ENCODE assay signal across 1 cellular context in the genomic region with DNA sequence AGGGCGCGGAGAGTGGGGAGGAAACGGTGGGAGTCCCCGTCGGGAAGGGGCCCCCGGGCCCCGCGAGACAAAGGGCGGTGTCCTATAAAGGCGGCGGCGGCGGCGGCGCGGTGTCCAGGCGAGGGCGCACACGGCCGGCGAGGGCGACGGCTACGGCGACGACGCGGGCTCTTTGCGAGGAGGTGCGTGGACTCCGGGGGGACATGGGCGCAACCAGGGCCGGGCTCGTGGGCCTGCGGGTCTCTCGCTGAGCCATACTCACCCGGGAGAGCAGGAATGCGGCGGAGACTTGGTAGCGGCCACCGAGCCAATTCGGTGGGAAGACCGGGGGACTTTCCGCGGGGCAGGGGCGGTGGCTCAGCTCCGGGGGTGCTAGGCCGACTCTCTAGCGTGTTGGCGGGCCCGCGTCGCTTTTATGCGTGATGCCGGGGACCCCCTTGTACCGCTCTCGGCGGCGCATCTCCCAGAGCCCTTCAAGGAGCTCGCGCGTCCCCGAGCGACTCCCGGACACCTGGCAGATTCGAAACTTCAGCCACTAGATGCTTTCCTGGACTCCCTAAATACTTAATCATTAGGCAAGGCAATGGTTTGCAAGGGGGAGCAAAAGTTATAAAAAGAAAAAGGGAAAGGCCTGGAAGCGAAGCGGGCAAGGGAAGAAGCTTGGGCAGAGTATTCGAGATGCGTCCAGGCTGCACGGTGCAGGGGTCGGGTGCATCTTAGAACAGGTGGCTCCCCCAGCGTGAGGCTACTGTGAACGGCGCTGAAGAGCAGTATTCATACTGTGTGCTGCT.
A peak's percentile ranks its signal among the peaks of the same experiment; 100 is the strongest.
TF ChIP-seq lines count a peak whose summit lies in the region.

No MANE protein-coding gene starts in this region.

TF ChIP-seq in HepG2, 621 proteins besides CTCF, POLR2A, EP300 and RAD21 (continued from another document and continues in another):
- TF ChIP-seq THAP11 (CRISPR knock-in tag; IDR thresholded peaks at IDR 0.05): 0 out of 2 replicates have a peak, but pooled peaks have one; percentile 20
- peak; percentile 79; the same call in 1 of the 2 replicates for TF ChIP-seq TFDP1 (CRISPR knock-in tag; IDR thresholded peaks at IDR 0.05; ENCODE audit: borderline replicate concordance)
- TF ChIP-seq, protein P1, sequence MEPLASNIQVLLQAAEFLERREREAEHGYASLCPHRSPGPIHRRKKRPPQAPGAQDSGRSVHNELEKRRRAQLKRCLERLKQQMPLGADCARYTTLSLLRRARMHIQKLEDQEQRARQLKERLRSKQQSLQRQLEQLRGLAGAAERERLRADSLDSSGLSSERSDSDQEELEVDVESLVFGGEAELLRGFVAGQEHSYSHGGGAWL (CRISPR knock-in tag; IDR thresholded peaks at IDR 0.05): peak; percentile 86
- no peak for TF ChIP-seq ATF7 (IDR thresholded peaks at IDR 0.05)
- TF ChIP-seq ATF7 (CRISPR knock-in tag; IDR thresholded peaks at IDR 0.05): no peak
- TF ChIP-seq ZNF329 (CRISPR knock-in tag; IDR thresholded peaks at IDR 0.05; ENCODE audit: low read depth): no peak
- no peak for TF ChIP-seq FOXK1 (CRISPR knock-in tag; IDR thresholded peaks at IDR 0.05; ENCODE audit: borderline replicate concordance, low read depth)
- no peak for TF ChIP-seq ZNF841 (CRISPR knock-in tag; IDR thresholded peaks at IDR 0.05; ENCODE audit: borderline replicate concordance)
- TF ChIP-seq ZNF879 (CRISPR knock-in tag; IDR thresholded peaks at IDR 0.05): peak; percentile 55; the same call in 1 of the 2 replicates
- TF ChIP-seq ZNF713 (CRISPR knock-in tag; IDR thresholded peaks at IDR 0.05): no peak
- TF ChIP-seq PRDM4 (CRISPR knock-in tag; IDR thresholded peaks at IDR 0.05; ENCODE audit: borderline replicate concordance): no peak
- TF ChIP-seq, protein P2, sequence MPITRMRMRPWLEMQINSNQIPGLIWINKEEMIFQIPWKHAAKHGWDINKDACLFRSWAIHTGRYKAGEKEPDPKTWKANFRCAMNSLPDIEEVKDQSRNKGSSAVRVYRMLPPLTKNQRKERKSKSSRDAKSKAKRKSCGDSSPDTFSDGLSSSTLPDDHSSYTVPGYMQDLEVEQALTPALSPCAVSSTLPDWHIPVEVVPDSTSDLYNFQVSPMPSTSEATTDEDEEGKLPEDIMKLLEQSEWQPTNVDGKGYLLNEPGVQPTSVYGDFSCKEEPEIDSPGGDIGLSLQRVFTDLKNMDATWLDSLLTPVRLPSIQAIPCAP (CRISPR knock-in tag; IDR thresholded peaks at IDR 0.05; ENCODE audit: low read depth): no peak
- TF ChIP-seq SATB2 (CRISPR knock-in tag; IDR thresholded peaks at IDR 0.05): peak; percentile 52; the same call in 1 of the 2 replicates
- TF ChIP-seq ZFAT (CRISPR knock-in tag; conservative IDR thresholded peaks at IDR 0.05): no peak
- TF ChIP-seq BRCA1 (CRISPR knock-in tag; IDR thresholded peaks at IDR 0.05): no peak
- TF ChIP-seq CCDC6 (CRISPR knock-in tag; IDR thresholded peaks at IDR 0.05): no peak
- TF ChIP-seq, protein P3, sequence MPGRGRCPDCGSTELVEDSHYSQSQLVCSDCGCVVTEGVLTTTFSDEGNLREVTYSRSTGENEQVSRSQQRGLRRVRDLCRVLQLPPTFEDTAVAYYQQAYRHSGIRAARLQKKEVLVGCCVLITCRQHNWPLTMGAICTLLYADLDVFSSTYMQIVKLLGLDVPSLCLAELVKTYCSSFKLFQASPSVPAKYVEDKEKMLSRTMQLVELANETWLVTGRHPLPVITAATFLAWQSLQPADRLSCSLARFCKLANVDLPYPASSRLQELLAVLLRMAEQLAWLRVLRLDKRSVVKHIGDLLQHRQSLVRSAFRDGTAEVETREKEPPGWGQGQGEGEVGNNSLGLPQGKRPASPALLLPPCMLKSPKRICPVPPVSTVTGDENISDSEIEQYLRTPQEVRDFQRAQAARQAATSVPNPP (CRISPR knock-in tag; IDR thresholded peaks at IDR 0.05): 0 out of 2 replicates have a peak, but pooled peaks have one; percentile 37
- no peak for TF ChIP-seq IKZF1 (IDR thresholded peaks at IDR 0.05)
- TF ChIP-seq ZNF761 (CRISPR knock-in tag; conservative IDR thresholded peaks at IDR 0.05): 0 out of 2 replicates have a peak, but pooled peaks have one; percentile 44
- TF ChIP-seq, protein P4, sequence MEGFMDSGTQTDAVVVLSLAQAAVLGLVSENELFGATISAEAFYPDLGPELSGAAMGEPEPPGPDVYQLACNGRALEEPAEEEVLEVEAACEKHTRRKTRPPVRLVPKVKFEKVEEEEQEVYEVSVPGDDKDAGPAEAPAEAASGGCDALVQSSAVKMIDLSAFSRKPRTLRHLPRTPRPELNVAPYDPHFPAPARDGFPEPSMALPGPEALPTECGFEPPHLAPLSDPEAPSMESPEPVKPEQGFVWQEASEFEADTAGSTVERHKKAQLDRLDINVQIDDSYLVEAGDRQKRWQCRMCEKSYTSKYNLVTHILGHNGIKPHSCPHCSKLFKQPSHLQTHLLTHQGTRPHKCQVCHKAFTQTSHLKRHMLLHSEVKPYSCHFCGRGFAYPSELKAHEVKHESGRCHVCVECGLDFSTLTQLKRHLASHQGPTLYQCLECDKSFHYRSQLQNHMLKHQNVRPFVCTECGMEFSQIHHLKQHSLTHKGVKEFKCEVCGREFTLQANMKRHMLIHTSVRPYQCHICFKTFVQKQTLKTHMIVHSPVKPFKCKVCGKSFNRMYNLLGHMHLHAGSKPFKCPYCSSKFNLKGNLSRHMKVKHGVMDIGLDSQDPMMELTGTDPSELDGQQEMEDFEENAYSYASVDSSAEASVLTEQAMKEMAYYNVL (CRISPR knock-in tag; IDR thresholded peaks at IDR 0.05; ENCODE audit: borderline replicate concordance): no peak
- peak; percentile 17 for TF ChIP-seq YY1 (IDR thresholded peaks at IDR 0.05; ENCODE audit: insufficient read depth, insufficient replicate concordance, low read depth, low read length)
- peak; percentile 70 for TF ChIP-seq BORCS8-MEF2B (CRISPR knock-in tag; IDR thresholded peaks at IDR 0.05)
- TF ChIP-seq PHF8 (CRISPR knock-in tag; IDR thresholded peaks at IDR 0.05): peak; percentile 23; the same call in 1 of the 2 replicates
- TF ChIP-seq ZNF33B (CRISPR knock-in tag; IDR thresholded peaks at IDR 0.05): no peak
- 0 out of 2 replicates have a peak, but pooled peaks have one; percentile 49 for TF ChIP-seq NR1H2 (CRISPR knock-in tag; IDR thresholded peaks at IDR 0.05; ENCODE audit: borderline replicate concordance, low read depth)
- TF ChIP-seq, protein P5, sequence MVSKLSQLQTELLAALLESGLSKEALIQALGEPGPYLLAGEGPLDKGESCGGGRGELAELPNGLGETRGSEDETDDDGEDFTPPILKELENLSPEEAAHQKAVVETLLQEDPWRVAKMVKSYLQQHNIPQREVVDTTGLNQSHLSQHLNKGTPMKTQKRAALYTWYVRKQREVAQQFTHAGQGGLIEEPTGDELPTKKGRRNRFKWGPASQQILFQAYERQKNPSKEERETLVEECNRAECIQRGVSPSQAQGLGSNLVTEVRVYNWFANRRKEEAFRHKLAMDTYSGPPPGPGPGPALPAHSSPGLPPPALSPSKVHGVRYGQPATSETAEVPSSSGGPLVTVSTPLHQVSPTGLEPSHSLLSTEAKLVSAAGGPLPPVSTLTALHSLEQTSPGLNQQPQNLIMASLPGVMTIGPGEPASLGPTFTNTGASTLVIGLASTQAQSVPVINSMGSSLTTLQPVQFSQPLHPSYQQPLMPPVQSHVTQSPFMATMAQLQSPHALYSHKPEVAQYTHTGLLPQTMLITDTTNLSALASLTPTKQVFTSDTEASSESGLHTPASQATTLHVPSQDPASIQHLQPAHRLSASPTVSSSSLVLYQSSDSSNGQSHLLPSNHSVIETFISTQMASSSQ (IDR thresholded peaks at IDR 0.05; ENCODE audit: low read depth): no peak
- TF ChIP-seq, protein P5 (CRISPR knock-in tag; IDR thresholded peaks at IDR 0.05; ENCODE audit: borderline replicate concordance): 0 out of 2 replicates have a peak, but pooled peaks have one; percentile 31
- TF ChIP-seq MBD4 (IDR thresholded peaks at IDR 0.05; ENCODE audit: borderline replicate concordance, low read length): no peak
- no peak for TF ChIP-seq ZNF230 (CRISPR knock-in tag; IDR thresholded peaks at IDR 0.05)
- no peak for TF ChIP-seq FOXK2 (IDR thresholded peaks at IDR 0.05)
- no peak for TF ChIP-seq TFE3 (CRISPR knock-in tag; IDR thresholded peaks at IDR 0.05)
- TF ChIP-seq ZNF562 (CRISPR knock-in tag; IDR thresholded peaks at IDR 0.05; ENCODE audit: borderline replicate concordance): no peak
- TF ChIP-seq ZNF317 (CRISPR knock-in tag; IDR thresholded peaks at IDR 0.05): no peak
- no peak for TF ChIP-seq ZNF446 (CRISPR knock-in tag; IDR thresholded peaks at IDR 0.05)
- peak; percentile 43; the same call in 1 of the 2 replicates for TF ChIP-seq ELF3 (CRISPR knock-in tag; IDR thresholded peaks at IDR 0.05)
- no peak for TF ChIP-seq CHD2 (IDR thresholded peaks at IDR 0.05; ENCODE audit: low read depth, low read length)
- TF ChIP-seq NFAT5 (CRISPR knock-in tag; IDR thresholded peaks at IDR 0.05): peak; percentile 76; the same call in 1 of the 2 replicates
- TF ChIP-seq NFYB (CRISPR knock-in tag; IDR thresholded peaks at IDR 0.05): no peak
